ENCODE assay signal across 8 cellular contexts in the genomic region with DNA sequence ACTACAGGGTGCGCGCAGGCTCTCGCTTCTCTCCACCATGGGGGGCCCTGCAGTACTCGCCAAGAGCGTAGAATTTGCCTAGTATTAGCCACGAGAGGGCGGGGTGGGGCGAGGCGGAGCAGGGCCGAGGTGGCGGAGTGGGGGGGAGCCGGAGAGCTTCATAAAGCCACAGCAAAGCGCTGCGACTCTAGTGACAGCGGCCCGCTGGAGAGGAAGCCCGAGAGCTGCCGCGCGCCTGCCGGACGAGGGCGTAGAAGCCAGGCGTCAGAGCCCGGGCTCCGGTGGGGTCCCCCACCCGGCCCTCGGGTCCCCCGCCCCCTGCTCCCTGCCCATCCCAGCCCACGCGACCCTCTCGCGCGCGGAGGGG. TPM values are rescaled to one million over a fixed set of nuclear protein-coding genes. Genes with fewer than 3 reads are reported as not detected.
A peak's percentile ranks its signal among the peaks of the same experiment; 100 is the strongest.
DNase-seq lines count a peak whose midpoint lies in the region; ATAC-seq and TF ChIP-seq lines count a peak whose summit lies in the region.

A gene with protein sequence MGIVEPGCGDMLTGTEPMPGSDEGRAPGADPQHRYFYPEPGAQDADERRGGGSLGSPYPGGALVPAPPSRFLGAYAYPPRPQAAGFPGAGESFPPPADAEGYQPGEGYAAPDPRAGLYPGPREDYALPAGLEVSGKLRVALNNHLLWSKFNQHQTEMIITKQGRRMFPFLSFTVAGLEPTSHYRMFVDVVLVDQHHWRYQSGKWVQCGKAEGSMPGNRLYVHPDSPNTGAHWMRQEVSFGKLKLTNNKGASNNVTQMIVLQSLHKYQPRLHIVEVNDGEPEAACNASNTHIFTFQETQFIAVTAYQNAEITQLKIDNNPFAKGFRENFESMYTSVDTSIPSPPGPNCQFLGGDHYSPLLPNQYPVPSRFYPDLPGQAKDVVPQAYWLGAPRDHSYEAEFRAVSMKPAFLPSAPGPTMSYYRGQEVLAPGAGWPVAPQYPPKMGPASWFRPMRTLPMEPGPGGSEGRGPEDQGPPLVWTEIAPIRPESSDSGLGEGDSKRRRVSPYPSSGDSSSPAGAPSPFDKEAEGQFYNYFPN (plus strand): TSS at position 190 of the 367 bp plus-strand sequence. CDS start 219 bp downstream, outside the sequence.

- H3K27ac ChIP-seq in C4-2B = no peak within 1 kb of the TSS

- intact Hi-C loops in head of caudate nucleus (cut with DNase I) = no loop called here

- DNase-seq in OCI-M1 (lab: John Stamatoyannopoulos, UW) (peak; percentile 68), head of caudate nucleus (peak in 29 of 42 donors; percentile 10 to 63 (median 38)), retina (peak; percentile 57), mesenteric fat pad (ENCODE audit: low spot score) (no peak)
- DNase-seq in activated T-cell treated with anti-CD3 and anti-CD28 coated beads, Interleukin-2, amount 50 U/mL, for 48 hours = peak; percentile 93 to 95

- peak; percentile 33 for TF ChIP-seq CTCF in C4-2B (conservative IDR thresholded peaks at IDR 0.05)

- ATAC-seq in GM19328 (IDR thresholded peaks at IDR 0.05; ENCODE audit: unreplicated experiment) (peak; percentile 55), HG03521 (IDR thresholded peaks at IDR 0.05; ENCODE audit: unreplicated experiment) (peak; percentile 42)

RNA-seq across cellular contexts. Expression of the gene that starts here (rescaled TPM):
- 0.35 TPM for total RNA-seq in mesenteric fat pad
